6 cellular contexts compared by ENCODE assay signal in genomic region chr14:23108169-23108568, GRCh38. TPM values are rescaled to one million over a fixed set of nuclear protein-coding genes. Genes with fewer than 3 reads are reported as not detected.
"Had no signal": no experiment of that assay in that cellular context is flagged by ENCODE, and none has a peak within 500 bp of the region (broad histone marks: within the 10 kb centered on the region; RNA-seq: fewer than 3 reads in every experiment).

No MANE protein-coding gene starts in this region.

RNA-seq across cellular contexts. Expression of gene CIROP, which starts 3.4 kb away (rescaled TPM):
- total RNA-seq: NCI-H460, PC-9, Peyer's patch, Right ventricle myocardium inferior, RPMI7951, SJCRH30 had no signal

RNA-seq across cellular contexts. Expression of gene CEBPE, which starts 10.9 kb away (rescaled TPM):
- total RNA-seq: NCI-H460, PC-9, Peyer's patch, Right ventricle myocardium inferior, RPMI7951, SJCRH30 had no signal
